8 cellular contexts compared by ENCODE assay signal in the genomic region with DNA sequence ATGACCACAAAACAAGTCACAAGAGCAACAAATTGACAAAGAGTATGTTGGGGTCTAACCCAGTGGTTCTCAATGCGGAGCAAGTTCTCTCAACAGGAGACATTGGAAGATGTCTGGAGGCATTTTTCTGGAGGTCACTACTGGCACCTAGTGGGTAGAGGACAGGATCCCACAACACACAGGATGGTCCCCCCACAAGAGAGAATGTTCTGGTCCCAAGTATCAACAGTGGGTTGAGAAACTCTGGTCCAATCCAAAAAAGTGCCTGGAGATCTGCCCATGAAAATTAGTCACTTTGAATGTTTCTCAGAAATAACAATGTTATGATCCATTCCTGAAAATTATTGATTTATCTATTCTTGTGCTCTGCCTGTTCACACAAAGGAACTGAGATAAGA. TPM values are rescaled to one million over a fixed set of nuclear protein-coding genes. Genes with fewer than 3 reads are reported as not detected.
DNase-seq lines count a peak whose midpoint lies in the region; ATAC-seq and TF ChIP-seq lines count a peak whose summit lies in the region.

No MANE protein-coding gene starts in this region.

- CTCF ChIA-PET in mammary epithelial cell (lab: Charles Lee; ENCODE audit: low non-redundant PET) = no interaction called here

- H3K4me3 Mint-ChIP-seq in effector memory CD8-positive, alpha-beta T cell = peak overlapping the region in 1 of 2 donors; percentile 32

- no peaks in the 10 kb centered on the region for H4K20me1 ChIP-seq in mammary epithelial cell (ENCODE audit: insufficient read depth, low read length)

- ATAC-seq in effector memory CD8-positive, alpha-beta T cell (replicated peaks) = no peak

- peak overlapping the region; percentile 67 for H3K4me2 ChIP-seq in mammary epithelial cell (ENCODE audit: insufficient read depth, low read depth, low read length)

- peak; percentile 50 for TF ChIP-seq CTCF in AG09309 (IDR thresholded peaks at IDR 0.05; ENCODE audit: control insufficient read depth, insufficient read depth, low read depth, low read length, missing control alignments)
- TF ChIP-seq CTCF in mammary epithelial cell (conservative IDR thresholded peaks at IDR 0.05 in 1 of 2, IDR thresholded peaks at IDR 0.05 in 1 of 2; ENCODE audit: extremely low read depth in 1 of 2, insufficient read depth in 1 of 2, low read depth in 1 of 2, low read length in 2 of 2) = peak; percentile 38 to 51

- WGBS in mammary epithelial cell (ENCODE audit: low coverage, missing lambda C conversion rate) = 100% methylated on average over 1 of the region's 1 CpG

- H2AFZ ChIP-seq in mammary epithelial cell (ENCODE audit: low read depth, low read length) = no peak overlapping the region

- H3K36me3 ChIP-seq in mammary epithelial cell (ENCODE audit: insufficient read depth, low read length) = peaks cover 22% of the 10 kb centered on the region
- peaks cover under 1% of the 10 kb centered on the region for H3K36me3 ChIP-seq in muscle layer of colon (ENCODE audit: insufficient read depth, low read length)

- H3K27me3 Mint-ChIP-seq in effector memory CD8-positive, alpha-beta T cell = no peaks in the 10 kb centered on the region

- no peak overlapping the region for H3K4me3 ChIP-seq in AG09309 (ENCODE audit: control insufficient read depth, low read depth, low read length)
- peak overlapping the region in 1 of 3 experiments; percentile 17 for H3K4me3 ChIP-seq in mammary epithelial cell (replicated peaks in 1 of 3; ENCODE audit: insufficient read depth in 1 of 3, low read depth in 2 of 3, low read length in 3 of 3)
- H3K4me3 ChIP-seq in muscle layer of colon (ENCODE audit: low read depth in 1 of 2, low read length in 2 of 2) = no peak overlapping the region

- TSS peak; percentile 32 for BruUV-seq in mammary epithelial cell (replicated peaks; lab: Mats Ljungman, UMichigan)

- H3K4me1 ChIP-seq in mammary epithelial cell (ENCODE audit: insufficient read depth, low read length) (peaks cover 28% of the 10 kb centered on the region), muscle layer of colon (ENCODE audit: insufficient read depth, low read length) (peaks cover 55% of the 10 kb centered on the region)

- H3K27me3 ChIP-seq in mammary epithelial cell (ENCODE audit: insufficient read depth, low read length) (no peaks in the 10 kb centered on the region), muscle layer of colon (ENCODE audit: control insufficient read depth in 1 of 2, insufficient read depth in 2 of 2, low read length in 2 of 2) (no peaks in the 10 kb centered on the region)

- H3K9me3 Mint-ChIP-seq in effector memory CD8-positive, alpha-beta T cell = no peaks in the 10 kb centered on the region

- H3K79me2 ChIP-seq in mammary epithelial cell (ENCODE audit: insufficient read depth, low read length) = peaks cover 77% of the 10 kb centered on the region

- peak overlapping the region; percentile 81 for H3K9ac ChIP-seq in mammary epithelial cell (ENCODE audit: insufficient read depth, low read length)
- H3K9ac ChIP-seq in muscle layer of colon (ENCODE audit: low read length) = peak overlapping the region; percentile 33

- intact Hi-C loops in mammary epithelial cell (cut with micrococcal nuclease) = loop anchor here (1.0 to 10.0 kb wide), 7 partner anchors 16 to 241 kb away; a partner anchor contains a TSS

- H3K27ac Mint-ChIP-seq in effector memory CD8-positive, alpha-beta T cell = peak overlapping the region in 1 of 2 donors; percentile 94

- DNase-seq in AG09309 (ENCODE audit: low read depth) = peak; percentile 88
- peak; percentile 97 for DNase-seq in HS-5 (ENCODE audit: low read depth)
- DNase-seq in mammary epithelial cell = peak; percentile 82
- DNase-seq in NK-92 (lab: John Stamatoyannopoulos, UW; ENCODE audit: unreplicated experiment) = no peak
- no peak for DNase-seq in effector memory CD8-positive, alpha-beta T cell
- DNase-seq in NCI-H1417 (lab: John Stamatoyannopoulos, UW) = no peak
- no peak for DNase-seq in NAMALWA (ENCODE audit: low spot score)

- dilution Hi-C loops in mammary epithelial cell (cut with HindIII; ENCODE audit: low sequenced_read_pairs) = no loop called here

- H3K36me3 Mint-ChIP-seq in effector memory CD8-positive, alpha-beta T cell (ENCODE audit: insufficient read depth) = peaks cover 36% of the 10 kb centered on the region

- in situ Hi-C loops in mammary epithelial cell (cut with MboI; ENCODE audit: low sequenced_read_pairs in 2 of 2) = no loop called here

- H3K4me1 Mint-ChIP-seq in effector memory CD8-positive, alpha-beta T cell (ENCODE audit: low read depth in 2 of 2) = peaks cover 31 to 46% of the 10 kb centered on the region in 2 donors

- peak overlapping the region; percentile 97 for H3K27ac ChIP-seq in mammary epithelial cell (ENCODE audit: insufficient read depth, low read depth, low read length)
- peak overlapping the region; percentile 67 for H3K27ac ChIP-seq in muscle layer of colon (ENCODE audit: low read depth, low read length)

- H3K9me3 ChIP-seq in mammary epithelial cell (replicated peaks; ENCODE audit: insufficient read depth, low read length) = no peaks in the 10 kb centered on the region
- H3K9me3 ChIP-seq in muscle layer of colon (ENCODE audit: low read length) = no peaks in the 10 kb centered on the region

RNA-seq across cellular contexts. Expression of a gene that starts 3.3 kb away (rescaled TPM):
- total RNA-seq in mammary epithelial cell = 10 to 100 TPM; 29.3 to 88.6 TPM
- polyA plus RNA-seq in mammary epithelial cell = 20.8 TPM
- 43.7 TPM for polyA minus RNA-seq in mammary epithelial cell

RNA-seq across cellular contexts. Expression of a gene that starts 25.8 kb away (rescaled TPM):
- not detected for total RNA-seq in mammary epithelial cell
- polyA plus RNA-seq in mammary epithelial cell = not detected
- polyA minus RNA-seq in mammary epithelial cell = not detected

Comparison
In these comparisons a context has a peak if more than half of its experiments do, and no peak if none do; other contexts are left out.
1. DNase-seq: peak in AG09309 (single experiment), HS-5 (single experiment) and mammary epithelial cell (single experiment); none in NK-92 (single experiment), effector memory CD8-positive, alpha-beta T cell (0 of 3), NCI-H1417 (0 of 3) and NAMALWA (single experiment).